In the genomic region with DNA sequence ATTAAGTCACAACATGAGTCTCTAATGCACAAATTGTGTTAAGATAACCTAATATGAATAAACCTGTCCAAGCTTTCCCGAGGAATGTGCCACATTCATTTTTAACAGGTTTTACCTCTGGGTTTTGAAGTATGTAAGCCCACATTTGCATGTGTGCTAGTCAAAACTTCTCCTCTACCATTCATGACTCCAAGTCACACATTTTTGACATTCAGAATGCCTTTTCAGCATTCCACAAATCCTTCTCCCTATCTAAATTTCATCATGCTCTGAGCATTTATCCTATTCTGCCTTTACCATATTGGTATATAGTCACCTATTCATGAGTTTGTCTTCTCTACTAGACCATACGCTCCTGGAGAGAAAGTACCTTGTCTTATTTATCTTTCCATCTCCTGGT, we compare ENCODE assay signal across 25 cellular contexts. TPM values are rescaled to one million over a fixed set of nuclear protein-coding genes. Genes with fewer than 3 reads are reported as not detected.
"Had no signal": no experiment of that assay in that cellular context is flagged by ENCODE, and none has a peak within 500 bp of the region (broad histone marks: within the 10 kb centered on the region; RNA-seq: fewer than 3 reads in every experiment).

No MANE protein-coding gene starts in this region.

- H3K4me3 ChIP-seq: neural progenitor cell, ovary, psoas muscle, right lobe of liver, sigmoid colon, stomach, thoracic aorta, thyroid gland, tibial nerve, upper lobe of right lung, uterus had no signal

- H3K27ac ChIP-seq: neural progenitor cell, ovary, parathyroid adenoma, psoas muscle, right lobe of liver, sigmoid colon, stomach, thoracic aorta, thyroid gland, tibial nerve, upper lobe of right lung, uterus had no signal

- DNase-seq: natural killer cell; occipital lobe; ovary; posterior cingulate gyrus; psoas muscle; right cardiac atrium; right lobe of liver; sigmoid colon; small intestine; stimulated activated CD4-positive, alpha-beta T cell treated with anti-CD3 and anti-CD28 coated beads, Interleukin-15, amount 100 ng/mL, for 24 hours; stimulated activated CD4-positive, alpha-beta T cell treated with anti-CD3 and anti-CD28 coated beads, Interleukin-2, amount 100 ng/mL, for 24 hours; stimulated activated CD4-positive, alpha-beta T cell treated with anti-CD3 and anti-CD28 coated beads, Interleukin-2, amount 100 ng/mL, for 48 hours; stimulated activated CD4-positive, alpha-beta T cell treated with anti-CD3 and anti-CD28 coated beads, Interleukin-4, amount 100 ng/mL, for 24 hours; stimulated activated naive B cell treated with anti-CD40 and anti-IgM and Interleukin-4, amounts not matched to agents 10 μg/mL and 1 μg/mL and 100 μg/mL, for 72 hours; stimulated activated naive CD4-positive, alpha-beta T cell treated with Interleukin-2 at 50 U/mL for 16 hours; stomach; thyroid gland; upper lobe of right lung; uterus had no signal

- H3K4me1 ChIP-seq: neural progenitor cell, psoas muscle, right lobe of liver, sigmoid colon, stomach, thyroid gland, tibial nerve, upper lobe of right lung, uterus had no signal

- H3K36me3 ChIP-seq: neural progenitor cell, ovary, right lobe of liver, sigmoid colon, stomach, thoracic aorta, tibial nerve, uterus had no signal

- H3K9ac ChIP-seq: neural progenitor cell, parathyroid adenoma had no signal

- H3K4me2 ChIP-seq: neural progenitor cell had no signal

- H3K79me2 ChIP-seq: parathyroid adenoma had no signal

- H3K9me3 ChIP-seq: ovary, psoas muscle, right lobe of liver, sigmoid colon, stomach, thoracic aorta, thyroid gland, tibial nerve, upper lobe of right lung, uterus had no signal

- FAIRE-seq: small intestine had no signal

- H3K27me3 ChIP-seq: neural progenitor cell, ovary, right lobe of liver, stomach, thyroid gland, tibial nerve, upper lobe of right lung, uterus had no signal

RNA-seq across cellular contexts. Expression of gene ADGRF5, which starts 56.5 kb away (rescaled TPM):
- total RNA-seq: natural killer cell, progenitor cell of endocrine pancreas had no signal
- polyA plus RNA-seq: neural cell had no signal
